Comparison of ENCODE assay signal across 29 cellular contexts in genomic region chr5:135891280-135891679, GRCh38. TPM values are rescaled to one million over a fixed set of nuclear protein-coding genes. Genes with fewer than 3 reads are reported as not detected.
DNase-seq lines count a peak whose midpoint lies in the region; ATAC-seq and TF ChIP-seq lines count a peak whose summit lies in the region.
"Had no signal": no experiment of that assay in that cellular context is flagged by ENCODE, and none has a peak within 500 bp of the region (broad histone marks: within the 10 kb centered on the region; RNA-seq: fewer than 3 reads in every experiment).

No MANE protein-coding gene starts in this region.

- intact Hi-C loops in posterior cingulate gyrus (cut with DNase I): no loop called here

- peaks cover 41% of the 10 kb centered on the region for H3K27me3 Mint-ChIP-seq in nephron (ENCODE audit: low read depth)
- H3K27me3 Mint-ChIP-seq in T-cell: peaks cover 15% of the 10 kb centered on the region in 2 donors

- peak overlapping the region; percentile 16; the same call in 1 of the 2 replicates for H3K27ac ChIP-seq in SU-DHL-6 (ENCODE audit: low read depth, low read length)
- H3K27ac ChIP-seq: adrenal gland, body of pancreas, esophagus muscularis mucosa, gastrocnemius medialis, lower lobe of right lung, tibial artery had no signal

- H3K4me1 Mint-ChIP-seq in nephron (peaks cover 36% of the 10 kb centered on the region), T-cell (peaks cover 7 to 17% (median 11%) of the 10 kb centered on the region in 3 donors)

- peaks cover 5% of the 10 kb centered on the region; the same call in 1 of the 2 replicates for H3K4me1 ChIP-seq in HAP-1
- H3K4me1 ChIP-seq: adrenal gland, gastrocnemius medialis had no signal

- no peak overlapping the region for H2AFZ ChIP-seq in SU-DHL-6 (ENCODE audit: low read depth, low read length, severe bottlenecking)

- no peak for TF ChIP-seq CTCF in SU-DHL-6 (IDR thresholded peaks at IDR 0.05; ENCODE audit: insufficient read depth, low read length, poor library complexity, severe bottlenecking)
- TF ChIP-seq CTCF in nephron (IDR thresholded peaks at IDR 0.05; ENCODE audit: unreplicated experiment in 3 of 3): no peak

- H3K4me2 ChIP-seq in SU-DHL-6 (ENCODE audit: low read depth, low read length, poor library complexity, severe bottlenecking): peak overlapping the region; percentile 34
- H3K4me2 ChIP-seq: SK-N-SH had no signal

- CTCF ChIA-PET in T-cell (lab: Charles Lee): interaction anchor here (0.6 to 1.8 kb wide), 6 partner anchors 10 to 1852 kb away, joined by 3 to 9 read pairs (median 5); no protein-coding TSS in a partner anchor

- H4K20me1 ChIP-seq in SU-DHL-6 (ENCODE audit: low read depth, low read length): no peaks in the 10 kb centered on the region

- no peak for ATAC-seq in T-cell (replicated peaks in 1 of 4)
- ATAC-seq: body of pancreas; gastrocnemius medialis; lower lobe of right lung; naive thymus-derived CD8-positive, alpha-beta T cell had no signal

- H3K27ac Mint-ChIP-seq in nephron (peak overlapping the region; percentile 53 to 72 (median 71)), T-cell (no peak overlapping the region)
- H3K27ac Mint-ChIP-seq: activated CD8-positive, alpha-beta T cell treated with anti-CD3 and anti-CD28 coated beads for 36 hours; activated naive CD4-positive, alpha-beta T cell treated with anti-CD3 and anti-CD28 coated beads for 36 hours; CD14-positive monocyte; IgD-negative memory B cell; naive thymus-derived CD8-positive, alpha-beta T cell had no signal

- H3K9me3 Mint-ChIP-seq in nephron (no peaks in the 10 kb centered on the region), T-cell (no peaks in the 10 kb centered on the region)
- H3K9me3 Mint-ChIP-seq: activated CD8-positive, alpha-beta T cell treated with anti-CD3 and anti-CD28 coated beads for 36 hours; activated naive CD4-positive, alpha-beta T cell treated with anti-CD3 and anti-CD28 coated beads for 36 hours; CD14-positive monocyte; IgD-negative memory B cell; naive thymus-derived CD8-positive, alpha-beta T cell had no signal

- H3K36me3 Mint-ChIP-seq in nephron (ENCODE audit: low read depth) (no peaks in the 10 kb centered on the region), T-cell (no peaks in the 10 kb centered on the region)
- H3K36me3 Mint-ChIP-seq: CD14-positive monocyte; IgD-negative memory B cell; naive thymus-derived CD8-positive, alpha-beta T cell had no signal

- H3K36me3 ChIP-seq in HAP-1 (replicated peaks) (no peaks in the 10 kb centered on the region), SU-DHL-6 (ENCODE audit: low read length) (no peaks in the 10 kb centered on the region)
- H3K36me3 ChIP-seq: adrenal gland, esophagus muscularis mucosa, gastrocnemius medialis, lower lobe of right lung, tibial artery had no signal

- H3K9me2 ChIP-seq in SU-DHL-6 (replicated peaks; ENCODE audit: insufficient read depth, low read length): no peaks in the 10 kb centered on the region
- H3K9me2 ChIP-seq: SK-N-SH had no signal

- POLR2A ChIA-PET in T-cell (lab: Charles Lee): interaction anchor here in 1 of 2 donors (0.6 kb wide), 1 partner anchor 243 kb away, joined by 5 read pairs; no protein-coding TSS in a partner anchor

- no peak overlapping the region for H3K4me3 Mint-ChIP-seq in nephron
- no peak overlapping the region for H3K4me3 Mint-ChIP-seq in T-cell
- H3K4me3 Mint-ChIP-seq: activated CD8-positive, alpha-beta T cell treated with anti-CD3 and anti-CD28 coated beads for 36 hours; activated naive CD4-positive, alpha-beta T cell treated with anti-CD3 and anti-CD28 coated beads for 36 hours; CD14-positive monocyte; IgD-negative memory B cell; naive thymus-derived CD8-positive, alpha-beta T cell had no signal

- H3K4me3 ChIP-seq in HAP-1 (no peak overlapping the region), SU-DHL-6 (ENCODE audit: insufficient read depth, low read length, poor library complexity, severe bottlenecking) (no peak overlapping the region)
- H3K4me3 ChIP-seq: adrenal gland, body of pancreas, esophagus muscularis mucosa, gastrocnemius medialis, lower lobe of right lung, tibial artery had no signal

- H3K27me3 ChIP-seq in HAP-1 (ENCODE audit: low read depth) (peaks cover 7% of the 10 kb centered on the region; the same call in 1 of the 2 replicates), SU-DHL-6 (ENCODE audit: low read length) (no peaks in the 10 kb centered on the region)
- H3K27me3 ChIP-seq: body of pancreas, esophagus muscularis mucosa, gastrocnemius medialis had no signal

- peak; percentile 15 to 32 for DNase-seq in HAP-1 (ENCODE audit: low spot score in 2 of 2)
- peak; percentile 2 for DNase-seq in MV-4-11 (lab: John Stamatoyannopoulos, UW)
- no peak for DNase-seq in posterior cingulate gyrus
- DNase-seq in T-cell: no peak
- no peak for DNase-seq in activated CD4-positive, CD25-positive, alpha-beta regulatory T cell treated with anti-CD3 and anti-CD28 coated beads, Interleukin-2, amount 50 U/mL, for 72 hours
- DNase-seq: adrenal gland; body of pancreas; cerebellar nuclear complex; gastrocnemius medialis; lower lobe of right lung; naive thymus-derived CD8-positive, alpha-beta T cell; NCI-H1105; NCI-H2029; occipital lobe; SK-N-SH; stimulated activated CD4-positive, alpha-beta T cell treated with anti-CD3 and anti-CD28 coated beads, Interleukin-4, amount 100 ng/mL, for 1 hour; tibial artery had no signal

- 0 out of 2 replicates have a peak overlapping the region, but pooled peaks have one; percentile 7 for H3K9ac ChIP-seq in SU-DHL-6 (ENCODE audit: low read length)
- H3K9ac ChIP-seq: SK-N-SH had no signal

- in situ Hi-C loops in HAP-1 (cut with MboI; ENCODE audit: low sequenced_read_pairs): no loop called here

- H3K79me2 ChIP-seq in SU-DHL-6 (ENCODE audit: insufficient read depth, low read length): no peaks in the 10 kb centered on the region

- no peaks in the 10 kb centered on the region for H3K9me3 ChIP-seq in HAP-1
- H3K9me3 ChIP-seq in SU-DHL-6 (ENCODE audit: insufficient read depth, low read length): no peaks in the 10 kb centered on the region
- H3K9me3 ChIP-seq: adrenal gland, body of pancreas, esophagus muscularis mucosa, gastrocnemius medialis, lower lobe of right lung, SK-N-SH, tibial artery had no signal

- H3F3A ChIP-seq in SU-DHL-6 (ENCODE audit: insufficient read depth): no peaks in the 10 kb centered on the region

RNA-seq across cellular contexts. Expression of gene IL9, which starts 4.4 kb away (rescaled TPM):
- not detected for total RNA-seq in T-cell
- total RNA-seq: activated CD8-positive, alpha-beta T cell treated with anti-CD3 and anti-CD28 coated beads for 36 hours; activated naive CD4-positive, alpha-beta T cell treated with anti-CD3 and anti-CD28 coated beads for 36 hours; adrenal gland; body of pancreas; Caco-2; dermis microvascular lymphatic vessel endothelial cell; esophagus muscularis mucosa; gastrocnemius medialis; kidney epithelial cell; lower lobe of right lung; naive thymus-derived CD8-positive, alpha-beta T cell; occipital lobe; pulmonary artery endothelial cell had no signal

RNA-seq across cellular contexts. Expression of gene SLC25A48, which starts 56.8 kb away (rescaled TPM):
- total RNA-seq in T-cell: not detected
- total RNA-seq: activated CD8-positive, alpha-beta T cell treated with anti-CD3 and anti-CD28 coated beads for 36 hours; activated naive CD4-positive, alpha-beta T cell treated with anti-CD3 and anti-CD28 coated beads for 36 hours; adrenal gland; dermis microvascular lymphatic vessel endothelial cell; kidney epithelial cell; naive thymus-derived CD8-positive, alpha-beta T cell; pulmonary artery endothelial cell; T-helper 2 cell treated with Interferon-gamma antibody and Interleukin-4, amounts not matched to agents 100 ng/mL and 5 ng/mL, for 36 hours had no signal

Comparison
In these comparisons a context has a peak if more than half of its experiments do, and no peak if none do; other contexts are left out.
1. DNase-seq: peak in HAP-1 (2 of 2) and MV-4-11 (single experiment); none in posterior cingulate gyrus (0 of 10), T-cell (0 of 34) and activated CD4-positive, CD25-positive, alpha-beta regulatory T cell treated with anti-CD3 and anti-CD28 coated beads, Interleukin-2, amount 50 U/mL, for 72 hours (single experiment).
2. H3K27ac Mint-ChIP-seq: peak in nephron (3 of 3); none in T-cell (0 of 2).